In the genomic region with DNA sequence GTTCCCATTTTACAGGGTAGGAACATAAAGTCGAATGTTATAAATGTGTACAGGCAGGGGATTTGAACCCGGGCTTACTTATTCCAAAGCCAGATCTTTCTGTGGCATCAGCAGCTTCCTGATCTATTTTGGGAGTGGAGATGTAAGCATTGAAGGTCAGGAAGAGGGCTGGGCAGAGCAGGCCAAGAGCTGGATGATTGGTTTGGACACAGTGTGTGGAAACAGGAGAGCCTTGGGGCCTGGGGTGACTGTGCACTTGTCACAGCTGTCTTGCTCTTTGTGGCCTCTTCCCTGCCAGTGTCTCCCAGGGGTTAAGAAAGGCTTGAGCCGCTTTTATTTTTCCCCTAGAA, we compare ENCODE assay signal across 2 cellular contexts.
A peak's percentile ranks its signal among the peaks of the same experiment; 100 is the strongest.
TF ChIP-seq lines count a peak whose summit lies in the region.

No MANE protein-coding gene starts in this region.

TF ChIP-seq in IMR-90, 13 proteins besides CTCF, POLR2A, EP300 and RAD21 (continued from another document):
- TF ChIP-seq BHLHE40 (IDR thresholded peaks at IDR 0.05; ENCODE audit: low read depth, low read length): no peak
- TF ChIP-seq MXI1 (IDR thresholded peaks at IDR 0.05; ENCODE audit: borderline replicate concordance, low read depth, low read length): no peak
- no peak for TF ChIP-seq MAFK (IDR thresholded peaks at IDR 0.05; ENCODE audit: low read depth, low read length)
- no peak for TF ChIP-seq USF2 (IDR thresholded peaks at IDR 0.05; ENCODE audit: low read depth, low read length)
- TF ChIP-seq RFX5 (IDR thresholded peaks at IDR 0.05; ENCODE audit: low read depth, low read length): no peak
- TF ChIP-seq MAZ (IDR thresholded peaks at IDR 0.05; ENCODE audit: borderline replicate concordance, low read depth, low read length): no peak
- TF ChIP-seq NFE2L2 (IDR thresholded peaks at IDR 0.05; ENCODE audit: low read depth, low read length): no peak
- TF ChIP-seq FOS (IDR thresholded peaks at IDR 0.05; ENCODE audit: low read depth, low read length): no peak
- TF ChIP-seq ELK1 (IDR thresholded peaks at IDR 0.05; ENCODE audit: borderline replicate concordance, low read depth, low read length): no peak

TF ChIP-seq in liver, 16 proteins besides CTCF, POLR2A, EP300 and RAD21 (continued from another document):
- TF ChIP-seq ZBTB33 (IDR thresholded peaks at IDR 0.05) (no peak), EGR1 (IDR thresholded peaks at IDR 0.05; ENCODE audit: low read depth in 2 of 2) (no peak), YY1 (IDR thresholded peaks at IDR 0.05) (peak; percentile 34), SP1 (IDR thresholded peaks at IDR 0.05) (peak; percentile 69), MAX (IDR thresholded peaks at IDR 0.05) (peak; percentile 31), GABPA (IDR thresholded peaks at IDR 0.05 in 1 of 2, conservative IDR thresholded peaks at IDR 0.05 in 1 of 2) (no peak), FOXA2 (IDR thresholded peaks at IDR 0.05) (no peak), HNF4G (IDR thresholded peaks at IDR 0.05) (no peak), RXRA (IDR thresholded peaks at IDR 0.05) (peak; percentile 74 to 77), NR2F2 (IDR thresholded peaks at IDR 0.05) (peak; percentile 34), TAF1 (conservative IDR thresholded peaks at IDR 0.05) (no peak), FOXA1 (IDR thresholded peaks at IDR 0.05) (peak; percentile 17), HNF4A (conservative IDR thresholded peaks at IDR 0.05) (peak; percentile 49)
- TF ChIP-seq, protein P1, sequence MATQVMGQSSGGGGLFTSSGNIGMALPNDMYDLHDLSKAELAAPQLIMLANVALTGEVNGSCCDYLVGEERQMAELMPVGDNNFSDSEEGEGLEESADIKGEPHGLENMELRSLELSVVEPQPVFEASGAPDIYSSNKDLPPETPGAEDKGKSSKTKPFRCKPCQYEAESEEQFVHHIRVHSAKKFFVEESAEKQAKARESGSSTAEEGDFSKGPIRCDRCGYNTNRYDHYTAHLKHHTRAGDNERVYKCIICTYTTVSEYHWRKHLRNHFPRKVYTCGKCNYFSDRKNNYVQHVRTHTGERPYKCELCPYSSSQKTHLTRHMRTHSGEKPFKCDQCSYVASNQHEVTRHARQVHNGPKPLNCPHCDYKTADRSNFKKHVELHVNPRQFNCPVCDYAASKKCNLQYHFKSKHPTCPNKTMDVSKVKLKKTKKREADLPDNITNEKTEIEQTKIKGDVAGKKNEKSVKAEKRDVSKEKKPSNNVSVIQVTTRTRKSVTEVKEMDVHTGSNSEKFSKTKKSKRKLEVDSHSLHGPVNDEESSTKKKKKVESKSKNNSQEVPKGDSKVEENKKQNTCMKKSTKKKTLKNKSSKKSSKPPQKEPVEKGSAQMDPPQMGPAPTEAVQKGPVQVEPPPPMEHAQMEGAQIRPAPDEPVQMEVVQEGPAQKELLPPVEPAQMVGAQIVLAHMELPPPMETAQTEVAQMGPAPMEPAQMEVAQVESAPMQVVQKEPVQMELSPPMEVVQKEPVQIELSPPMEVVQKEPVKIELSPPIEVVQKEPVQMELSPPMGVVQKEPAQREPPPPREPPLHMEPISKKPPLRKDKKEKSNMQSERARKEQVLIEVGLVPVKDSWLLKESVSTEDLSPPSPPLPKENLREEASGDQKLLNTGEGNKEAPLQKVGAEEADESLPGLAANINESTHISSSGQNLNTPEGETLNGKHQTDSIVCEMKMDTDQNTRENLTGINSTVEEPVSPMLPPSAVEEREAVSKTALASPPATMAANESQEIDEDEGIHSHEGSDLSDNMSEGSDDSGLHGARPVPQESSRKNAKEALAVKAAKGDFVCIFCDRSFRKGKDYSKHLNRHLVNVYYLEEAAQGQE (IDR thresholded peaks at IDR 0.05): no peak
- TF ChIP-seq, protein P2, sequence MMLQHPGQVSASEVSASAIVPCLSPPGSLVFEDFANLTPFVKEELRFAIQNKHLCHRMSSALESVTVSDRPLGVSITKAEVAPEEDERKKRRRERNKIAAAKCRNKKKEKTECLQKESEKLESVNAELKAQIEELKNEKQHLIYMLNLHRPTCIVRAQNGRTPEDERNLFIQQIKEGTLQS (IDR thresholded peaks at IDR 0.05): peak; percentile 18
TF ChIP-seq in liver: peak in this region for 9.
